Comparison of ENCODE assay signal across 1 cellular context in genomic region chr1:37595440-37596181, GRCh38.
A peak's percentile ranks its signal among the peaks of the same experiment; 100 is the strongest.
TF ChIP-seq lines count a peak whose summit lies in the region.

Gene GNL2, minus strand, starts transcription at chr1:37595937. Its CDS starts 115 bp downstream, at chr1:37595822.

TF ChIP-seq in K562, 482 proteins besides CTCF, POLR2A, EP300 and RAD21 (continued from another document and continues in another):
- TF ChIP-seq HMGXB4 (CRISPR knock-in tag; IDR thresholded peaks at IDR 0.05) (peak; percentile 57; the same call in 1 of the 2 replicates), CTBP1 (IDR thresholded peaks at IDR 0.05; ENCODE audit: borderline replicate concordance) (peak; percentile 84; the same call in 1 of the 2 replicates), ZKSCAN8 (CRISPR knock-in tag; IDR thresholded peaks at IDR 0.05) (no peak), GATA2 (CRISPR knock-in tag; IDR thresholded peaks at IDR 0.05) (no peak), MCM3 (IDR thresholded peaks at IDR 0.05) (no peak), ZNF347 (CRISPR knock-in tag; IDR thresholded peaks at IDR 0.05; ENCODE audit: low read depth) (no peak), TAF1 (IDR thresholded peaks at IDR 0.05; ENCODE audit: control insufficient read depth, extremely low read depth, insufficient read depth, low read length, severe bottlenecking) (peak; percentile 60), SMAD4 (CRISPR knock-in tag; conservative IDR thresholded peaks at IDR 0.05) (peak; percentile 79), IFI16 (CRISPR knock-in tag; IDR thresholded peaks at IDR 0.05) (no peak), ZNF518B (CRISPR knock-in tag; IDR thresholded peaks at IDR 0.05) (no peak), NELFE (IDR thresholded peaks at IDR 0.05; ENCODE audit: insufficient read depth, insufficient read length) (no peak), ESRRB (CRISPR knock-in tag; IDR thresholded peaks at IDR 0.05; ENCODE audit: borderline replicate concordance) (no peak), DDX20 (tag; IDR thresholded peaks at IDR 0.05; ENCODE audit: low read depth) (no peak), PRMT5 (CRISPR knock-in tag; IDR thresholded peaks at IDR 0.05) (no peak), FOXP1 (CRISPR knock-in tag; IDR thresholded peaks at IDR 0.05) (no peak), BRCA1 (IDR thresholded peaks at IDR 0.05) (no peak), BRCA1 (CRISPR knock-in tag; IDR thresholded peaks at IDR 0.05) (no peak), ZNF79 (CRISPR knock-in tag; IDR thresholded peaks at IDR 0.05; ENCODE audit: low read depth) (peak; percentile 51; the same call in 1 of the 2 replicates), POLR2G (IDR thresholded peaks at IDR 0.05; ENCODE audit: low read depth, low read length) (peak; percentile 98), NR2C2 (CRISPR knock-in tag; IDR thresholded peaks at IDR 0.05) (no peak), NR2C2 (tag; IDR thresholded peaks at IDR 0.05) (peak; percentile 59), RFX5 (IDR thresholded peaks at IDR 0.05; ENCODE audit: low read depth, low read length) (no peak), MBD1 (CRISPR knock-in tag; IDR thresholded peaks at IDR 0.05) (no peak), FOXA3 (CRISPR knock-in tag; conservative IDR thresholded peaks at IDR 0.05 in 1 of 2, IDR thresholded peaks at IDR 0.05 in 1 of 2) (no peak), NCOA2 (IDR thresholded peaks at IDR 0.05; ENCODE audit: partially characterized antibody in 2 of 2) (no peak), TFAM (CRISPR knock-in tag; conservative IDR thresholded peaks at IDR 0.05) (no peak), ZBED1 (IDR thresholded peaks at IDR 0.05) (no peak), ZNF277 (CRISPR knock-in tag; IDR thresholded peaks at IDR 0.05; ENCODE audit: borderline replicate concordance) (no peak), SRSF1 (IDR thresholded peaks at IDR 0.05; ENCODE audit: low read depth, low read length) (no peak), POU5F1 (IDR thresholded peaks at IDR 0.05; ENCODE audit: borderline replicate concordance, low read depth, low read length, partially characterized antibody) (no peak), ZBTB8A (IDR thresholded peaks at IDR 0.05; ENCODE audit: partially characterized antibody) (no peak), NCOA4 (IDR thresholded peaks at IDR 0.05; ENCODE audit: partially characterized antibody) (no peak), FOXJ2 (tag; IDR thresholded peaks at IDR 0.05) (peak; percentile 95), TRIM25 (IDR thresholded peaks at IDR 0.05; ENCODE audit: borderline replicate concordance) (no peak), PTRF (tag; IDR thresholded peaks at IDR 0.05) (no peak), ZNF175 (CRISPR knock-in tag; IDR thresholded peaks at IDR 0.05; ENCODE audit: low read depth) (peak; percentile 59; the same call in 1 of the 2 replicates), CCNT2 (IDR thresholded peaks at IDR 0.05; ENCODE audit: borderline replicate concordance, extremely low read depth, insufficient read length, low read depth, low read length) (peak; percentile 48), MCM7 (IDR thresholded peaks at IDR 0.05) (0 out of 4 replicates have a peak, but pooled peaks of 1 of the 2 experiments have one; percentile 36), UBTF (IDR thresholded peaks at IDR 0.05; ENCODE audit: borderline replicate concordance in 1 of 2, low read depth in 2 of 2, low read length in 2 of 2) (0 out of 4 replicates have a peak, but pooled peaks of 1 of the 2 experiments have one; percentile 50), SIRT6 (IDR thresholded peaks at IDR 0.05; ENCODE audit: low read depth, low read length) (no peak), CGGBP1 (CRISPR knock-in tag; IDR thresholded peaks at IDR 0.05) (no peak), SP1 (CRISPR knock-in tag; IDR thresholded peaks at IDR 0.05) (peak; percentile 43; the same call in 1 of the 2 replicates), USF2 (CRISPR knock-in tag; IDR thresholded peaks at IDR 0.05) (peak; percentile 94), PTBP1 (IDR thresholded peaks at IDR 0.05; ENCODE audit: low read depth, low read length) (no peak), ZNF77 (CRISPR knock-in tag; IDR thresholded peaks at IDR 0.05) (no peak), MAFF (IDR thresholded peaks at IDR 0.05; ENCODE audit: low read length) (no peak), NFYB (IDR thresholded peaks at IDR 0.05; ENCODE audit: extremely low read depth, insufficient read length) (no peak), HCFC1 (IDR thresholded peaks at IDR 0.05; ENCODE audit: low read depth, low read length) (peak; percentile 74), TAF9B (IDR thresholded peaks at IDR 0.05; ENCODE audit: partially characterized antibody) (no peak), PHF21A (IDR thresholded peaks at IDR 0.05; ENCODE audit: borderline replicate concordance, low read depth) (no peak), ZNF12 (CRISPR knock-in tag; IDR thresholded peaks at IDR 0.05) (peak; percentile 71; the same call in 1 of the 2 replicates), ZNF740 (CRISPR knock-in tag; IDR thresholded peaks at IDR 0.05) (no peak), ZNF740 (tag; IDR thresholded peaks at IDR 0.05) (no peak), CREBBP (IDR thresholded peaks at IDR 0.05; ENCODE audit: low read depth, low read length) (no peak), TAF15 (IDR thresholded peaks at IDR 0.05; ENCODE audit: low read depth, low read length) (no peak)
